Comparison of ENCODE assay signal across 14 cellular contexts in genomic region chr3:126850370-126851085, GRCh38.
A peak's percentile ranks its signal among the peaks of the same experiment; 100 is the strongest.
DNase-seq lines count a peak whose midpoint lies in the region; ATAC-seq, FAIRE-seq and TF ChIP-seq lines count a peak whose summit lies in the region.
"Had no signal": no experiment of that assay in that cellular context is flagged by ENCODE, and none has a peak within 500 bp of the region (broad histone marks: within the 10 kb centered on the region; RNA-seq: fewer than 3 reads in every experiment).

No MANE protein-coding gene starts in this region.

- H3K9ac ChIP-seq in HUES6 (ENCODE audit: low read length) = peak overlapping the region; percentile 65
- H3K9ac ChIP-seq: BLaER1 treated with 17β-estradiol and CSF1 and Interleukin-3, amounts not matched to agents 10 nM and 100 nM; KMS-11 had no signal

- TF ChIP-seq CTCF in A549 (IDR thresholded peaks at IDR 0.05) = no peak
- no peak for TF ChIP-seq CTCF in epithelial cell of proximal tubule (conservative IDR thresholded peaks at IDR 0.05; ENCODE audit: low read depth, low read length)
- no peak for TF ChIP-seq CTCF in lower lobe of right lung (IDR thresholded peaks at IDR 0.05)
- TF ChIP-seq CTCF in prostate gland (IDR thresholded peaks at IDR 0.05) = no peak

- H3K27me3 ChIP-seq in HUES6 (ENCODE audit: control insufficient read depth, insufficient read depth, low read length) = no peaks in the 10 kb centered on the region
- no peaks in the 10 kb centered on the region for H3K27me3 ChIP-seq in lower lobe of right lung (ENCODE audit: low read depth)
- H3K27me3 ChIP-seq in prostate gland (replicated peaks; ENCODE audit: insufficient read depth) = no peaks in the 10 kb centered on the region
- H3K27me3 ChIP-seq: BLaER1 treated with 17β-estradiol and CSF1 and Interleukin-3, amounts not matched to agents 10 nM and 100 nM had no signal

- H3K4me2 ChIP-seq in A549 = peak overlapping the region; percentile 63
- H3K4me2 ChIP-seq: BLaER1 treated with 17β-estradiol and CSF1 and Interleukin-3, amounts not matched to agents 10 nM and 100 nM; KMS-11 had no signal

- no peak overlapping the region for H3K4me3 ChIP-seq in A549
- H3K4me3 ChIP-seq in HUES6 (ENCODE audit: low read depth, low read length) = peak overlapping the region; percentile 23; the same call in 1 of the 2 replicates
- no peak overlapping the region for H3K4me3 ChIP-seq in epithelial cell of proximal tubule (ENCODE audit: low read depth, low read length)
- H3K4me3 ChIP-seq in lower lobe of right lung = no peak overlapping the region
- no peak overlapping the region for H3K4me3 ChIP-seq in prostate gland
- H3K4me3 ChIP-seq: BLaER1 treated with 17β-estradiol and CSF1 and Interleukin-3, amounts not matched to agents 10 nM and 100 nM; thoracic aorta had no signal

- intact Hi-C loops in lower lobe of right lung (cut with DNase I) = no loop called here
- intact Hi-C loops in prostate gland (cut with DNase I) = no loop called here

- no peak for TF ChIP-seq POLR2A in A549 (IDR thresholded peaks at IDR 0.05; ENCODE audit: low read length)
- TF ChIP-seq POLR2A in prostate gland (IDR thresholded peaks at IDR 0.05) = no peak

- H3K36me3 ChIP-seq in HUES6 (ENCODE audit: control insufficient read depth, insufficient read depth, low read length) (no peaks in the 10 kb centered on the region), lower lobe of right lung (no peaks in the 10 kb centered on the region), prostate gland (no peaks in the 10 kb centered on the region)
- H3K36me3 ChIP-seq: thoracic aorta had no signal

- TF ChIP-seq EP300 in A549 (IDR thresholded peaks at IDR 0.05) = peak; percentile 14 to 39; a peak in 1 of 5 replicates

- FAIRE-seq in A549 (lab: Jason Lieb, UNC) = no peak
- FAIRE-seq: islet of Langerhans had no signal

- CTCF ChIA-PET in A549 (lab: Yijun Ruan, JAX) = interaction anchor here (1.7 to 2.1 kb wide), 2 partner anchors 98 to 99 kb away, joined by 4 to 11 read pairs; no protein-coding TSS in a partner anchor

- ATAC-seq in A549 (peak; percentile 84 to 90; a peak in 5 of 6 replicates), lower lobe of right lung (peak; percentile 79 to 90)

- peak overlapping the region; percentile 59 to 82 for H3K27ac ChIP-seq in A549
- peak overlapping the region; percentile 60; the same call in 1 of the 2 replicates for H3K27ac ChIP-seq in HUES6 (ENCODE audit: low read depth, low read length)
- H3K27ac ChIP-seq in lower lobe of right lung = no peak overlapping the region
- H3K27ac ChIP-seq in prostate gland = no peak overlapping the region
- H3K27ac ChIP-seq: BLaER1 treated with 17β-estradiol and CSF1 and Interleukin-3, amounts not matched to agents 10 nM and 100 nM; KMS-11; thoracic aorta had no signal

- 43% methylated on average over 9 of the region's 10 CpGs for WGBS in A549 (ENCODE audit: missing lambda C conversion rate)
- WGBS in prostate gland = 66% methylated on average over 10 of the region's 10 CpGs

- peak in 1 of 2 experiments; percentile 2; a peak in 1 of 5 replicates for TF ChIP-seq RAD21 in A549 (conservative IDR thresholded peaks at IDR 0.05 in 1 of 2, IDR thresholded peaks at IDR 0.05 in 1 of 2)

- no peaks in the 10 kb centered on the region for H3K9me3 ChIP-seq in A549
- no peaks in the 10 kb centered on the region for H3K9me3 ChIP-seq in HUES6 (ENCODE audit: control insufficient read depth, insufficient read depth, low read depth, low read length)
- H3K9me3 ChIP-seq in lower lobe of right lung = no peaks in the 10 kb centered on the region
- H3K9me3 ChIP-seq in prostate gland = no peaks in the 10 kb centered on the region
- H3K9me3 ChIP-seq: BLaER1 treated with 17β-estradiol and CSF1 and Interleukin-3, amounts not matched to agents 10 nM and 100 nM; thoracic aorta had no signal

- peak in 1 of 2 experiments; percentile 41 for DNase-seq in A549 (ENCODE audit: low read depth in 1 of 2, low spot score in 1 of 2)
- DNase-seq in epithelial cell of proximal tubule (ENCODE audit: low read depth) = peak; percentile 63
- peak; percentile 56 for DNase-seq in lower lobe of right lung
- no peak for DNase-seq in NCI-H1417 (lab: John Stamatoyannopoulos, UW)
- DNase-seq in activated T-cell treated with anti-CD3 and anti-CD28 coated beads, Interleukin-2, amount 50 U/mL, for 48 hours = no peak
- no peak for DNase-seq in SIG-M5 (lab: John Stamatoyannopoulos, UW)
- no peak for DNase-seq in prostate gland (ENCODE audit: low spot score)
- DNase-seq: activated CD4-positive, alpha-beta T cell treated with anti-CD3 and anti-CD28 coated beads, Interleukin-2, amount 10 ng/mL, durations not matched to agents 7 days and 5 days; central memory CD4-positive, alpha-beta T cell had no signal

- H3K4me1 ChIP-seq in A549 (peaks cover 41% of the 10 kb centered on the region), HUES6 (ENCODE audit: control insufficient read depth, insufficient read depth, low read length) (peaks cover 47% of the 10 kb centered on the region), lower lobe of right lung (no peaks in the 10 kb centered on the region), prostate gland (replicated peaks) (no peaks in the 10 kb centered on the region)
- H3K4me1 ChIP-seq: BLaER1 treated with 17β-estradiol and CSF1 and Interleukin-3, amounts not matched to agents 10 nM and 100 nM had no signal

- POLR2A ChIA-PET in A549 (lab: Yijun Ruan, JAX) = no interaction called here

TF ChIP-seq in A549, 52 proteins besides CTCF, POLR2A, EP300 and RAD21:
- TF ChIP-seq JUN (IDR thresholded peaks at IDR 0.05) (0 out of 5 replicates have a peak, but pooled peaks of 1 of the 2 experiments have one; percentile 32), GATA3 (IDR thresholded peaks at IDR 0.05; ENCODE audit: borderline replicate concordance) (peak; percentile 29; the same call in 1 of the 2 replicates), ZSCAN20 (CRISPR knock-in tag; IDR thresholded peaks at IDR 0.05) (no peak), HOXB5 (CRISPR knock-in tag; IDR thresholded peaks at IDR 0.05) (no peak), TFCP2L1 (CRISPR knock-in tag; IDR thresholded peaks at IDR 0.05) (no peak), CHD4 (IDR thresholded peaks at IDR 0.05; ENCODE audit: borderline replicate concordance) (no peak), FOXS1 (CRISPR knock-in tag; IDR thresholded peaks at IDR 0.05) (no peak), CBX8 (IDR thresholded peaks at IDR 0.05) (no peak), RARB (CRISPR knock-in tag; IDR thresholded peaks at IDR 0.05) (no peak)
TF ChIP-seq in A549: peak in this region for 2.

Comparison
In these comparisons a context has a peak if more than half of its experiments do, and no peak if none do; other contexts are left out.
1. DNase-seq: peak in epithelial cell of proximal tubule (single experiment) and lower lobe of right lung (single experiment); none in NCI-H1417 (0 of 3), activated T-cell treated with anti-CD3 and anti-CD28 coated beads, Interleukin-2, amount 50 U/mL, for 48 hours (0 of 2), SIG-M5 (single experiment) and prostate gland (single experiment).
2. H3K27ac ChIP-seq: peak in A549 (2 of 2) and HUES6 (single experiment); none in lower lobe of right lung (single experiment) and prostate gland (0 of 2).